In genomic region chr15:67100808-67101581, GRCh38 we compare ENCODE assay signal across 8 cellular contexts. TPM values are rescaled to one million over a fixed set of nuclear protein-coding genes. Genes with fewer than 3 reads are reported as not detected.
DNase-seq lines count a peak whose midpoint lies in the region; ATAC-seq, FAIRE-seq and TF ChIP-seq lines count a peak whose summit lies in the region.

No MANE protein-coding gene starts in this region.

- TF ChIP-seq POLR2A in upper lobe of left lung (IDR thresholded peaks at IDR 0.05): no peak

- no peak for FAIRE-seq in astrocyte (lab: Jason Lieb, UNC)

- H3K27me3 Mint-ChIP-seq in astrocyte (ENCODE audit: low read depth, unreplicated experiment): no peaks in the 10 kb centered on the region

- H3K27me3 ChIP-seq in astrocyte (ENCODE audit: insufficient read depth, low read length): no peaks in the 10 kb centered on the region
- no peaks in the 10 kb centered on the region for H3K27me3 ChIP-seq in upper lobe of left lung

- DNase-seq in activated T-cell treated with anti-CD3 and anti-CD28 coated beads for 48 hours (ENCODE audit: low read depth) (peak; percentile 64), astrocyte (ENCODE audit: low read depth) (no peak), upper lobe of left lung (no peak), Ammon's horn (ENCODE audit: low spot score) (no peak), DMS53 (lab: John Stamatoyannopoulos, UW) (no peak), DMS 273 treated with DMSO at 0.1 percent for 48 hours (lab: John Stamatoyannopoulos, UW) (no peak)
- no peak for DNase-seq in activated T-cell treated with anti-CD3 and anti-CD28 coated beads, Interleukin-2, amount 50 U/mL, for 1 hour

- H3K4me3 ChIP-seq in astrocyte (ENCODE audit: insufficient read depth, low read depth, low read length): no peak overlapping the region
- no peak overlapping the region for H3K4me3 ChIP-seq in upper lobe of left lung

- peaks cover 12% of the 10 kb centered on the region for H3K36me3 Mint-ChIP-seq in astrocyte (ENCODE audit: low read depth, unreplicated experiment)

- H3K27ac ChIP-seq in astrocyte (ENCODE audit: low read depth, low read length) (peak overlapping the region; percentile 65), upper lobe of left lung (peak overlapping the region in 3 of 4 donors; percentile 1 to 29 (median 17))

- no peaks in the 10 kb centered on the region for H3K9me3 Mint-ChIP-seq in astrocyte (ENCODE audit: unreplicated experiment)

- no peak overlapping the region for H3K4me3 Mint-ChIP-seq in astrocyte (ENCODE audit: unreplicated experiment)

- no peak overlapping the region for H2AFZ ChIP-seq in astrocyte (ENCODE audit: low read depth, low read length)

- H3K79me2 ChIP-seq in astrocyte (ENCODE audit: insufficient read depth, low read length): peaks cover 86% of the 10 kb centered on the region

- TF ChIP-seq CTCF in astrocyte (IDR thresholded peaks at IDR 0.05; ENCODE audit: insufficient read depth, low read depth, low read length) (no peak), upper lobe of left lung (IDR thresholded peaks at IDR 0.05) (no peak)

- H3K4me1 ChIP-seq in astrocyte (ENCODE audit: insufficient read depth, low read length) (peaks cover 70% of the 10 kb centered on the region), upper lobe of left lung (peaks cover 52 to 59% (median 55%) of the 10 kb centered on the region in 4 donors)

- H3K27ac Mint-ChIP-seq in astrocyte (ENCODE audit: unreplicated experiment): no peak overlapping the region

- H3K9me3 ChIP-seq in astrocyte (ENCODE audit: insufficient read depth, low read depth, low read length) (no peaks in the 10 kb centered on the region), upper lobe of left lung (no peaks in the 10 kb centered on the region)

- H3K9ac ChIP-seq in astrocyte (ENCODE audit: low read length): peak overlapping the region; percentile 45

- WGBS in upper lobe of left lung, 2 donors: 73 to 78% methylated on average over 7 of the region's 7 CpGs

- H3K4me1 Mint-ChIP-seq in astrocyte (ENCODE audit: low read depth, unreplicated experiment): peaks cover 53% of the 10 kb centered on the region

- peak overlapping the region; percentile 32 for H3K4me2 ChIP-seq in astrocyte (ENCODE audit: low read length)

- ATAC-seq in HG03354 (IDR thresholded peaks at IDR 0.05; ENCODE audit: poor library complexity, severe bottlenecking, unreplicated experiment) (peak; percentile 75), upper lobe of left lung (ENCODE audit: low FRiP score in 2 of 2) (no peak)

- no peak for TF ChIP-seq EP300 in upper lobe of left lung (IDR thresholded peaks at IDR 0.05)

- peaks cover under 1% of the 10 kb centered on the region for H3K36me3 ChIP-seq in astrocyte (ENCODE audit: insufficient read depth, low read length)
- H3K36me3 ChIP-seq in upper lobe of left lung: no peaks in the 10 kb centered on the region

- peaks cover 35% of the 10 kb centered on the region for H4K20me1 ChIP-seq in astrocyte (ENCODE audit: insufficient read depth, low read length)

RNA-seq across cellular contexts. Expression of gene SMAD3, which starts 35.6 kb away (rescaled TPM):
- 65.6 and 78.0 TPM in 2 replicates for total RNA-seq in astrocyte
- 10 to 100 TPM; 31.7 to 44.5 (median 36.3) TPM for total RNA-seq in upper lobe of left lung
